8 cellular contexts compared by ENCODE assay signal in the genomic region with DNA sequence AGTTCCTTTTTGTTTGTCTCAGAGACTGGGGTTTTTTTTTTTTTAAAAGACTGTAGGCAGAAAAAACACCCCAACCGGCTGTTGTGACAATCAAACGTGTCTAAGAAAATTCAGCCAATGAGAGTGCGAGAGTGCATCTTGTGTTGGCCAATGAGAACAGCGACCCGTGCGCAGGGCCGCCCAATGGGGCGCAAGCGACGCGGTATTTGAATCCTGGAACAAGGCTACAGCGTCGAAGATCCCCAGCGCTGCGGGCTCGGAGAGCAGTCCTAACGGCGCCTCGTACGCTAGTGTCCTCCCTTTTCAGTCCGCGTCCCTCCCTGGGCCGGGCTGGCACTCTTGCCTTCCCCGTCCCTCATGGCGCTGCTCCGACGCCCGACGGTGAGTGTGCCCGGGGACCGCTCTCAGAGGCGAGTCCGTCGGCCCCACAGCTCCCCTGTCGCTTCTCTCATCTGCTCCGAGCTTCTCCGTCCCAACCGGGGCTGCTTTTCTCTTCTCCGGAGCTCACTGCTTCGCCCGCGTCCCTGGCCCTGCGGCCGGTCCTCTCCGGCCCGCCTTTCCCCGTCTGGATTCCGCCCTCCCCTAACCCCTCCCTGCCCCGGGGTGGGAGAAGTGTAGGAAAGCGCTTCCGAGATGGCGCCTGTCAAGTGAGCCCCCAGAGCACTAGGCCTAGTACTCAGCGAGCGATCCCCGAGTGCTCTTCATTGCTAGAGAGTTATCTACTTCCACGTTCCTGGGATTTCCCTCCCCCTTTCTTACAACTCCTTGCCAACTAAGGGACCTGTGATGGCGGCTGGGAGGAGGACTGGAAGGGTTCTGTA. TPM values are rescaled to one million over a fixed set of nuclear protein-coding genes. Genes with fewer than 3 reads are reported as not detected.
A peak's percentile ranks its signal among the peaks of the same experiment; 100 is the strongest.
DNase-seq lines count a peak whose midpoint lies in the region; ATAC-seq and TF ChIP-seq lines count a peak whose summit lies in the region.

A gene (plus strand): TSS at position 235 of the 821 bp plus-strand sequence. CDS start 123 bp downstream, at position 358.

- no peak; a peak in 1 of 4 replicates for TF ChIP-seq EP300 in SK-N-SH (IDR thresholded peaks at IDR 0.05; ENCODE audit: borderline replicate concordance in 1 of 2, low read depth in 1 of 2, low read length in 1 of 2)

- H3K4me1 Mint-ChIP-seq in activated naive CD4-positive, alpha-beta T cell treated with anti-CD3 and anti-CD28 coated beads, Interleukin-2, amount 10 ng/mL, durations not matched to agents 7 days and 5 days = peaks cover 51% of the 10 kb centered on the region

- H3F3A ChIP-seq in SK-N-SH (replicated peaks; ENCODE audit: insufficient read depth) = peaks cover 19% of the 10 kb centered on the region

- H3K27me3 ChIP-seq in SK-N-SH (ENCODE audit: insufficient read depth) (no peaks in the 10 kb centered on the region), testis (no peaks in the 10 kb centered on the region)

- H3K36me3 ChIP-seq in SK-N-SH (replicated peaks in 1 of 2; ENCODE audit: control insufficient read depth in 1 of 2, insufficient read depth in 2 of 2, low read length in 1 of 2) = peaks cover 15 to 38% of the 10 kb centered on the region in 2 experiments
- no peaks in the 10 kb centered on the region for H3K36me3 ChIP-seq in testis (ENCODE audit: low read depth, missing control alignments)

- intact Hi-C loops in testis (cut with DNase I; ENCODE audit: low total_unique reads) = no loop called here

- POLR2A ChIA-PET in GM10248 (lab: Yijun Ruan, JAX) (no interaction called here), SK-N-SH (lab: Yijun Ruan, JAX) (no interaction called here)

- no peaks in the 10 kb centered on the region for H3K9me2 ChIP-seq in SK-N-SH

- DNase-seq in GM10248 (ENCODE audit: extremely low spot score) (peak; percentile 97), NCI-H1092 (lab: John Stamatoyannopoulos, UW) (peak; percentile 84), SK-N-SH (peak; percentile 92), globus pallidus (ENCODE audit: low spot score) (peak; percentile 88), occipital lobe (lab: John Stamatoyannopoulos, UW) (peak; percentile 77), testis (peak; percentile 93)
- DNase-seq in activated naive CD4-positive, alpha-beta T cell treated with anti-CD3 and anti-CD28 coated beads, Interleukin-2, amount 10 ng/mL, durations not matched to agents 7 days and 5 days = peak; percentile 92

- ATAC-seq in HG02610 (IDR thresholded peaks at IDR 0.05; ENCODE audit: unreplicated experiment) = peak; percentile 99

- H3K79me2 ChIP-seq in SK-N-SH (ENCODE audit: insufficient read depth) = peaks cover 36% of the 10 kb centered on the region

- under 1% methylated on average over 33 of the region's 57 CpGs for WGBS in SK-N-SH (ENCODE audit: low lambda C conversion rate)
- 0 to 1% methylated on average over 33 to 55 of the region's 57 CpGs for WGBS in testis, 2 donors

- H3K27me3 Mint-ChIP-seq in activated naive CD4-positive, alpha-beta T cell treated with anti-CD3 and anti-CD28 coated beads, Interleukin-2, amount 10 ng/mL, durations not matched to agents 7 days and 5 days = no peaks in the 10 kb centered on the region

- TF ChIP-seq POLR2A in testis (IDR thresholded peaks at IDR 0.05) = no peak

- peak within 1 kb of the TSS; percentile 96 for H3K4me2 ChIP-seq in SK-N-SH

- peak within 1 kb of the TSS; percentile 100 for H3K27ac Mint-ChIP-seq in activated naive CD4-positive, alpha-beta T cell treated with anti-CD3 and anti-CD28 coated beads, Interleukin-2, amount 10 ng/mL, durations not matched to agents 7 days and 5 days

- H3K27ac ChIP-seq in SK-N-SH (ENCODE audit: low read depth in 2 of 2, low read length in 1 of 2) = peak within 1 kb of the TSS; percentile 34 to 75
- peak within 1 kb of the TSS; percentile 43 to 63 for H3K27ac ChIP-seq in testis

- peaks cover 41% of the 10 kb centered on the region for H3K36me3 Mint-ChIP-seq in activated naive CD4-positive, alpha-beta T cell treated with anti-CD3 and anti-CD28 coated beads, Interleukin-2, amount 10 ng/mL, durations not matched to agents 7 days and 5 days

- H3K9me3 ChIP-seq in SK-N-SH (no peaks in the 10 kb centered on the region), testis (no peaks in the 10 kb centered on the region)

- H2AFZ ChIP-seq in SK-N-SH (ENCODE audit: low read depth) = peak within 1 kb of the TSS; percentile 98

- CTCF ChIA-PET in GM10248 (lab: Yijun Ruan, JAX) = no interaction called here
- CTCF ChIA-PET in SK-N-SH (lab: Yijun Ruan, JAX) = interaction anchor here (0.9 kb wide), 1 partner anchor 22 kb away, joined by 3 read pairs; no protein-coding TSS in a partner anchor
- CTCF ChIA-PET in activated naive CD4-positive, alpha-beta T cell treated with anti-CD3 and anti-CD28 coated beads, Interleukin-2, amount 10 ng/mL, durations not matched to agents 7 days and 5 days (lab: Charles Lee) = no interaction called here

- H3K9me3 Mint-ChIP-seq in activated naive CD4-positive, alpha-beta T cell treated with anti-CD3 and anti-CD28 coated beads, Interleukin-2, amount 10 ng/mL, durations not matched to agents 7 days and 5 days = no peaks in the 10 kb centered on the region

- TF ChIP-seq RAD21 in SK-N-SH (IDR thresholded peaks at IDR 0.05; ENCODE audit: low read length) = no peak

- H3K9ac ChIP-seq in SK-N-SH = peak within 1 kb of the TSS; percentile 87

- peak within 1 kb of the TSS; percentile 97 for H3K4me3 Mint-ChIP-seq in activated naive CD4-positive, alpha-beta T cell treated with anti-CD3 and anti-CD28 coated beads, Interleukin-2, amount 10 ng/mL, durations not matched to agents 7 days and 5 days

- TF ChIP-seq CTCF in GM10248 (IDR thresholded peaks at IDR 0.05; ENCODE audit: control extremely low read depth, extremely low read depth, low read depth, missing control alignments) (no peak), SK-N-SH (IDR thresholded peaks at IDR 0.05) (no peak), testis (IDR thresholded peaks at IDR 0.05) (no peak)

- H3K4me3 ChIP-seq in SK-N-SH (ENCODE audit: low read depth in 2 of 2, low read length in 1 of 2) (peak within 1 kb of the TSS; percentile 81 to 89), testis (peak within 1 kb of the TSS; percentile 65 to 66)

- H4K20me1 ChIP-seq in SK-N-SH (ENCODE audit: insufficient read depth) = no peaks in the 10 kb centered on the region

- H3K4me1 ChIP-seq in SK-N-SH (ENCODE audit: control insufficient read depth in 1 of 2, insufficient read depth in 2 of 2, low read depth in 1 of 2, low read length in 1 of 2) (peaks cover 0 to 7% of the 10 kb centered on the region in 2 experiments; a peak in 2 of 4 replicates), testis (peaks cover 3% of the 10 kb centered on the region)

TF ChIP-seq in SK-N-SH, 30 proteins besides CTCF, POLR2A, EP300 and RAD21 (continues in another document):
- TF ChIP-seq RCOR1 (IDR thresholded peaks at IDR 0.05; ENCODE audit: low read length) (no peak), JUND (IDR thresholded peaks at IDR 0.05) (no peak), FOXM1 (IDR thresholded peaks at IDR 0.05; ENCODE audit: low read depth) (peak; percentile 99), SMC3 (IDR thresholded peaks at IDR 0.05; ENCODE audit: low read depth, low read length) (no peak), SIN3A (IDR thresholded peaks at IDR 0.05; ENCODE audit: borderline replicate concordance, low read depth, low read length) (peak; percentile 98), EZH2phosphoT487 (IDR thresholded peaks at IDR 0.05; ENCODE audit: borderline replicate concordance, low read depth) (no peak), MEF2A (IDR thresholded peaks at IDR 0.05; ENCODE audit: borderline replicate concordance, low read depth) (no peak), RXRA (IDR thresholded peaks at IDR 0.05; ENCODE audit: borderline replicate concordance, low read depth) (no peak), ELF1 (IDR thresholded peaks at IDR 0.05) (0 out of 2 replicates have a peak, but pooled peaks have one; percentile 6)
- TF ChIP-seq, protein P1, sequence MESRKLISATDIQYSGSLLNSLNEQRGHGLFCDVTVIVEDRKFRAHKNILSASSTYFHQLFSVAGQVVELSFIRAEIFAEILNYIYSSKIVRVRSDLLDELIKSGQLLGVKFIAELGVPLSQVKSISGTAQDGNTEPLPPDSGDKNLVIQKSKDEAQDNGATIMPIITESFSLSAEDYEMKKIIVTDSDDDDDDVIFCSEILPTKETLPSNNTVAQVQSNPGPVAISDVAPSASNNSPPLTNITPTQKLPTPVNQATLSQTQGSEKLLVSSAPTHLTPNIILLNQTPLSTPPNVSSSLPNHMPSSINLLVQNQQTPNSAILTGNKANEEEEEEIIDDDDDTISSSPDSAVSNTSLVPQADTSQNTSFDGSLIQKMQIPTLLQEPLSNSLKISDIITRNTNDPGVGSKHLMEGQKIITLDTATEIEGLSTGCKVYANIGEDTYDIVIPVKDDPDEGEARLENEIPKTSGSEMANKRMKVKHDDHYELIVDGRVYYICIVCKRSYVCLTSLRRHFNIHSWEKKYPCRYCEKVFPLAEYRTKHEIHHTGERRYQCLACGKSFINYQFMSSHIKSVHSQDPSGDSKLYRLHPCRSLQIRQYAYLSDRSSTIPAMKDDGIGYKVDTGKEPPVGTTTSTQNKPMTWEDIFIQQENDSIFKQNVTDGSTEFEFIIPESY (IDR thresholded peaks at IDR 0.05; ENCODE audit: borderline replicate concordance, low read depth) = no peak
- TF ChIP-seq, protein P2, sequence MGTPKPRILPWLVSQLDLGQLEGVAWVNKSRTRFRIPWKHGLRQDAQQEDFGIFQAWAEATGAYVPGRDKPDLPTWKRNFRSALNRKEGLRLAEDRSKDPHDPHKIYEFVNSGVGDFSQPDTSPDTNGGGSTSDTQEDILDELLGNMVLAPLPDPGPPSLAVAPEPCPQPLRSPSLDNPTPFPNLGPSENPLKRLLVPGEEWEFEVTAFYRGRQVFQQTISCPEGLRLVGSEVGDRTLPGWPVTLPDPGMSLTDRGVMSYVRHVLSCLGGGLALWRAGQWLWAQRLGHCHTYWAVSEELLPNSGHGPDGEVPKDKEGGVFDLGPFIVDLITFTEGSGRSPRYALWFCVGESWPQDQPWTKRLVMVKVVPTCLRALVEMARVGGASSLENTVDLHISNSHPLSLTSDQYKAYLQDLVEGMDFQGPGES (IDR thresholded peaks at IDR 0.05; ENCODE audit: low read depth, low read length) = peak; percentile 61
- TF ChIP-seq, protein P3, sequence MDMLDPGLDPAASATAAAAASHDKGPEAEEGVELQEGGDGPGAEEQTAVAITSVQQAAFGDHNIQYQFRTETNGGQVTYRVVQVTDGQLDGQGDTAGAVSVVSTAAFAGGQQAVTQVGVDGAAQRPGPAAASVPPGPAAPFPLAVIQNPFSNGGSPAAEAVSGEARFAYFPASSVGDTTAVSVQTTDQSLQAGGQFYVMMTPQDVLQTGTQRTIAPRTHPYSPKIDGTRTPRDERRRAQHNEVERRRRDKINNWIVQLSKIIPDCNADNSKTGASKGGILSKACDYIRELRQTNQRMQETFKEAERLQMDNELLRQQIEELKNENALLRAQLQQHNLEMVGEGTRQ (IDR thresholded peaks at IDR 0.05; ENCODE audit: borderline replicate concordance, low read depth, low read length) = peak; percentile 29; the same call in 1 of the 2 replicates

RNA-seq across cellular contexts. Expression of the gene that starts here (rescaled TPM):
- 40.5 and 46.6 TPM in 2 replicates for polyA plus RNA-seq in SK-N-SH (2012; rRNA removed)
- polyA plus RNA-seq in SK-N-SH (2012; cell fraction: cytosol; rRNA removed) = 49.4 and 52.4 TPM in 2 replicates
- polyA plus RNA-seq in SK-N-SH (2012; cell fraction: nucleus; rRNA removed) = 15.1 and 22.0 TPM in 2 replicates
- 4.4 TPM for total RNA-seq in occipital lobe
- 10 to 100 TPM; 47.2 to 54.2 TPM for total RNA-seq in testis
- polyA plus RNA-seq in testis (ENCODE audit: insufficient read depth, low read depth, low replicate concordance) = 179 TPM

Comparison
In these comparisons a context has a peak if more than half of its experiments do, and no peak if none do; other contexts are left out.
1. Peak in every context shown above with its lines: DNase-seq, ATAC-seq, H3K4me3 ChIP-seq and H3K27ac ChIP-seq.